8 cellular contexts compared by ENCODE assay signal in the genomic region with DNA sequence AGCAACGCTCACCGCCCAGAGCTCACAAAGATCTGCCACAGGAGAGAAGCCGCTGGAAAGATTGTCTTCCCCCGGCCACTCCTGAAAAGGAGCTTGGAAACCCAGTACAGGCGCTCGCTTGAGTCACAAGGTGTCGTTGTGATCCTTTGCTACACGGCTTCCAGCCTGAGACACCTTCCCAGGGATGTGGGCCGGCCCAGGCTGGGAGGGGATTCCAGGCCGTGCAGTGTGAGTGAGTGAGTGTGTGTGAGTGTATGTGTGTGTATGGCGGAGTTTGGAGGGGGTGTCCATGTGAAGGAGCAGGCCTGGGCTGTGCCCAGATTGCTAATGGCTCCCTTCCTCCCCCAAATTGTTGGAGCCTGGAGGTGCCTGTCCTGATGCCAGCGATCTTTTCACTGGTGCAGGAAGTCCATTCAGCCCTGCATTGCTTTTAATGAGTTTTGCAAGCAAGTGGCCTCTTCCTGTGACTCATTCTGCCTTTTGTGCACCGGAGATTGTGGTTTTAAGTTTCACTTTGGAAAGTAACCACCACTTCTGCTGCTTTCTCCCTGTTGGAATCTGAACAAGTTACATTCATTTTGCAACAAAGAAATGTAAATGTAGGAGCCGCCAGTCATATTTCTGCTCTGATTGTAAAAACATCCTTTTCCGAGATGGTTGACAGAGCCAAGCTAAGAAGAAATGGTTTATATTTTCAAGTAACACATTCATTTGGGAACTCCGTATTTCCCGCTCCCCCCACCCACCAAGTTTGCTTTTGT.
DNase-seq lines count a peak whose midpoint lies in the region; ATAC-seq and FAIRE-seq lines count a peak whose summit lies in the region.

No MANE protein-coding gene starts in this region.

- in situ Hi-C loops in T47D (cut with HindIII; ENCODE audit: low pct_unique_long_range_greater_than_20kb, low sequenced_read_pairs) = no loop called here

- H3K4me1 Mint-ChIP-seq in immature natural killer cell = peaks cover 52 to 56% of the 10 kb centered on the region in 2 donors

- H3K27ac ChIP-seq in small intestine (ENCODE audit: low read depth in 1 of 2, low read length in 1 of 2) = peak overlapping the region in 1 of 2 donors; percentile 71

- peak; percentile 81 for ATAC-seq in HG02642 (IDR thresholded peaks at IDR 0.05; ENCODE audit: poor library complexity, unreplicated experiment)

- no peak overlapping the region for H3K4me3 ChIP-seq in small intestine (ENCODE audit: low read depth in 1 of 2, low read length in 2 of 2)

- DNase-seq in NCI-H524 (lab: John Stamatoyannopoulos, UW) = peak; percentile 69 to 86
- DNase-seq in NCI-H524 treated with DMSO at 0.1 percent for 48 hours (lab: John Stamatoyannopoulos, UW) = no peak
- peak; percentile 71 for DNase-seq in NCI-H1092 treated with DMSO at 0.1 percent for 48 hours (lab: John Stamatoyannopoulos, UW)
- peak; percentile 37 for DNase-seq in T-helper 22 cell (ENCODE audit: low read depth)
- DNase-seq in T47D (ENCODE audit: low read depth in 1 of 2, low spot score in 1 of 2) = peak; percentile 58 to 75
- peak; percentile 62 to 65 (median 62) for DNase-seq in immature natural killer cell
- DNase-seq in small intestine = peak; percentile 52

- peaks cover 4 to 9% of the 10 kb centered on the region in 2 donors for H3K36me3 ChIP-seq in small intestine (ENCODE audit: control insufficient read depth in 2 of 2, insufficient read depth in 2 of 2, low read length in 2 of 2)

- H3K27me3 ChIP-seq in small intestine (ENCODE audit: control insufficient read depth in 2 of 2, insufficient read depth in 2 of 2, low read length in 2 of 2) = peaks cover 0 to 2% of the 10 kb centered on the region in 2 donors

- H3K4me1 ChIP-seq in small intestine (ENCODE audit: control insufficient read depth in 2 of 2, insufficient read depth in 1 of 2, low read depth in 1 of 2, low read length in 1 of 2) = no peaks in the 10 kb centered on the region

- H3K9me3 Mint-ChIP-seq in immature natural killer cell = peaks cover 0 to 14% (median 7%) of the 10 kb centered on the region in 6 donors

- WGBS in small intestine, 3 donors = 13 to 29% (median 27%) methylated on average over 17 of the region's 17 CpGs

- peak overlapping the region; percentile 9 to 70 (median 54) for H3K27ac Mint-ChIP-seq in immature natural killer cell

- FAIRE-seq in small intestine (lab: Jason Lieb, UNC) = no peak

- no peaks in the 10 kb centered on the region for H3K9me3 ChIP-seq in small intestine (ENCODE audit: control insufficient read depth, low read depth)

- peaks cover 23 to 33% (median 25%) of the 10 kb centered on the region in 3 donors for H3K36me3 Mint-ChIP-seq in immature natural killer cell

- peak overlapping the region; percentile 75 to 88 (median 86) for H3K4me3 Mint-ChIP-seq in immature natural killer cell

- H3K27me3 Mint-ChIP-seq in immature natural killer cell (ENCODE audit: low read depth in 3 of 3) = peaks cover 0 to 6% (median 0%) of the 10 kb centered on the region in 3 donors
